Comparison of ENCODE assay signal across 8 cellular contexts in genomic region chr19:55437410-55437809, GRCh38. TPM values are rescaled to one million over a fixed set of nuclear protein-coding genes. Genes with fewer than 3 reads are reported as not detected.
DNase-seq lines count a peak whose midpoint lies in the region; ATAC-seq lines count a peak whose summit lies in the region.

No MANE protein-coding gene starts in this region.

- peaks cover 12% of the 10 kb centered on the region for H3K4me1 Mint-ChIP-seq in activated CD8-positive, alpha-beta T cell treated with anti-CD3 and anti-CD28 coated beads, Interleukin-2, amount 10 ng/mL, durations not matched to agents 7 days and 5 days (ENCODE audit: low read depth)

- POLR2A ChIA-PET in activated CD8-positive, alpha-beta T cell treated with anti-CD3 and anti-CD28 coated beads, Interleukin-2, amount 10 ng/mL, durations not matched to agents 7 days and 5 days (lab: Charles Lee), result interaction anchor here (0.7 to 1.3 kb wide), 3 partner anchors 30 to 196 kb away, joined by 3 to 4 read pairs (median 4); partner anchors contain the start of gene UBE2S

- H3K27ac Mint-ChIP-seq in activated CD8-positive, alpha-beta T cell treated with anti-CD3 and anti-CD28 coated beads, Interleukin-2, amount 10 ng/mL, durations not matched to agents 7 days and 5 days, result no peak overlapping the region

- DNase-seq in Daoy (ENCODE audit: low read depth) (peak; percentile 86), M059J (ENCODE audit: low read depth) (peak; percentile 74), kidney glomerular epithelial cell (lab: John Stamatoyannopoulos, UW) (peak; percentile 47), D341Med (ENCODE audit: low spot score) (no peak), hippocampal formation (lab: John Stamatoyannopoulos, UW) (no peak)
- peak; percentile 49 for DNase-seq in activated CD8-positive, alpha-beta T cell treated with anti-CD3 and anti-CD28 coated beads, Interleukin-2, amount 10 ng/mL, durations not matched to agents 7 days and 5 days
- no peak for DNase-seq in activated CD8-positive, alpha-beta memory T cell treated with anti-CD3 and anti-CD28 coated beads, Interleukin-2, amount 50 U/mL, for 48 hours

- no peak for ATAC-seq in activated CD8-positive, alpha-beta T cell treated with anti-CD3 and anti-CD28 coated beads, Interleukin-2, amount 10 ng/mL, durations not matched to agents 7 days and 5 days
- ATAC-seq in GM21390 (IDR thresholded peaks at IDR 0.05; ENCODE audit: unreplicated experiment), result no peak

- peaks cover 3% of the 10 kb centered on the region for H3K36me3 Mint-ChIP-seq in activated CD8-positive, alpha-beta T cell treated with anti-CD3 and anti-CD28 coated beads, Interleukin-2, amount 10 ng/mL, durations not matched to agents 7 days and 5 days (ENCODE audit: low read depth)

- no peak overlapping the region for H3K4me3 Mint-ChIP-seq in activated CD8-positive, alpha-beta T cell treated with anti-CD3 and anti-CD28 coated beads, Interleukin-2, amount 10 ng/mL, durations not matched to agents 7 days and 5 days

- no peaks in the 10 kb centered on the region for H3K9me3 Mint-ChIP-seq in activated CD8-positive, alpha-beta T cell treated with anti-CD3 and anti-CD28 coated beads, Interleukin-2, amount 10 ng/mL, durations not matched to agents 7 days and 5 days (ENCODE audit: insufficient read depth)

- H3K27me3 Mint-ChIP-seq in activated CD8-positive, alpha-beta T cell treated with anti-CD3 and anti-CD28 coated beads, Interleukin-2, amount 10 ng/mL, durations not matched to agents 7 days and 5 days (ENCODE audit: low read depth), result peaks cover 41% of the 10 kb centered on the region

- CTCF ChIA-PET in activated CD8-positive, alpha-beta T cell treated with anti-CD3 and anti-CD28 coated beads, Interleukin-2, amount 10 ng/mL, durations not matched to agents 7 days and 5 days (lab: Charles Lee), result interaction anchor here (0.8 to 1.2 kb wide), 5 partner anchors 10 to 195 kb away, joined by 3 to 5 read pairs (median 3); partner anchors contain the start of gene ZNF865

RNA-seq across cellular contexts. Expression of gene SHISA7, which starts 5.7 kb away (rescaled TPM):
- not detected in 2 replicates for total RNA-seq in Daoy (2014; rRNA removed; shearing (Covaris generic))
- total RNA-seq in M059J (2014; rRNA removed; shearing (Covaris generic)), result not detected in 2 replicates
- not detected for total RNA-seq in activated CD8-positive, alpha-beta T cell treated with anti-CD3 and anti-CD28 coated beads, Interleukin-2, amount 10 ng/mL, durations not matched to agents 7 days and 5 days

RNA-seq across cellular contexts. Expression of gene ISOC2, which starts 24.0 kb away (rescaled TPM):
- total RNA-seq in Daoy (2014; rRNA removed; shearing (Covaris generic)), result 134 and 140 TPM in 2 replicates
- total RNA-seq in M059J (2014; rRNA removed; shearing (Covaris generic)), result 123 and 134 TPM in 2 replicates
- total RNA-seq in activated CD8-positive, alpha-beta T cell treated with anti-CD3 and anti-CD28 coated beads, Interleukin-2, amount 10 ng/mL, durations not matched to agents 7 days and 5 days, result 10 to 100 TPM; 31.9 to 32.1 TPM

RNA-seq across cellular contexts. Expression of gene C19orf85, which starts 27.1 kb away (rescaled TPM):
- total RNA-seq in Daoy (2014; rRNA removed; shearing (Covaris generic)), result not detected in 2 replicates
- total RNA-seq in M059J (2014; rRNA removed; shearing (Covaris generic)), result not detected in 2 replicates
- total RNA-seq in activated CD8-positive, alpha-beta T cell treated with anti-CD3 and anti-CD28 coated beads, Interleukin-2, amount 10 ng/mL, durations not matched to agents 7 days and 5 days, result not detected

RNA-seq across cellular contexts. Expression of gene UBE2S, which starts 29.8 kb away (rescaled TPM):
- total RNA-seq in Daoy (2014; rRNA removed; shearing (Covaris generic)), result 317 and 338 TPM in 2 replicates
- total RNA-seq in M059J (2014; rRNA removed; shearing (Covaris generic)), result 192 and 378 TPM in 2 replicates
- total RNA-seq in activated CD8-positive, alpha-beta T cell treated with anti-CD3 and anti-CD28 coated beads, Interleukin-2, amount 10 ng/mL, durations not matched to agents 7 days and 5 days, result 100 to 1,000 TPM; 333 to 353 TPM

RNA-seq across cellular contexts. Expression of gene ZNF628, which starts 39.0 kb away (rescaled TPM):
- total RNA-seq in Daoy (2014; rRNA removed; shearing (Covaris generic)), result 1.7 and 3.4 TPM in 2 replicates
- 8.8 and 13.9 TPM in 2 replicates for total RNA-seq in M059J (2014; rRNA removed; shearing (Covaris generic))
- total RNA-seq in activated CD8-positive, alpha-beta T cell treated with anti-CD3 and anti-CD28 coated beads, Interleukin-2, amount 10 ng/mL, durations not matched to agents 7 days and 5 days, result 10 to 100 TPM; 10.2 to 11.6 TPM

Comparison
In these comparisons a context has a peak if more than half of its experiments do, and no peak if none do; other contexts are left out.
1. DNase-seq: peak in Daoy (single experiment), M059J (single experiment), activated CD8-positive, alpha-beta T cell treated with anti-CD3 and anti-CD28 coated beads, Interleukin-2, amount 10 ng/mL, durations not matched to agents 7 days and 5 days (single experiment) and kidney glomerular epithelial cell (single experiment); none in D341Med (single experiment), activated CD8-positive, alpha-beta memory T cell treated with anti-CD3 and anti-CD28 coated beads, Interleukin-2, amount 50 U/mL, for 48 hours (single experiment) and hippocampal formation (0 of 2).